ENCODE assay signal across 22 cellular contexts in the genomic region with DNA sequence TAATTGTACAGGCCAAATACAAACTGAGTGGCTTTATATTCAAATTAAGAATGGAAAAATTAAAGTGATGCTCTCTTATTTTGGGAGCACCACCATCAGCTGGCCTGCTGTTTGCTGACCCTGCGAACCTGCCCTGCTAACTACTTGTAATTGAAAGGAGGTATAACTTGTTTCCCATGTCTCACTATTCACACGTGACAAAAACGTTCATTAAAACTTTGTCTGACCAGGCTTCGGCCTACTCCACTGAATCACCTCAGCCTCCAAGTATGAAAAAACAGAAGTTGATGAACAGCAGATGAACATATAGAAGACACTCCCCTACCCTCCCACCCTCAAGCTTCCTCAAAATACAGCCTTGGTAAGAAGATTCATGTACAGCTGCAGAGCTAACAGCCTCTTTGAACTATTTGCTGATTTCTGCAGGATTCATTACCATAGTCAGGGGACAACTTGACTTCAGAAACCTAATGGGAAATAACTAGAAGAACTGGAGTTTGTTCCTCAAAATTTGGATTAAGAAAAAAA. TPM values are rescaled to one million over a fixed set of nuclear protein-coding genes. Genes with fewer than 3 reads are reported as not detected.
DNase-seq lines count a peak whose midpoint lies in the region; ATAC-seq and TF ChIP-seq lines count a peak whose summit lies in the region.
"Had no signal": no experiment of that assay in that cellular context is flagged by ENCODE, and none has a peak within 500 bp of the region (broad histone marks: within the 10 kb centered on the region; RNA-seq: fewer than 3 reads in every experiment).

No MANE protein-coding gene starts in this region.

- H3K27me3 ChIP-seq in lower lobe of right lung (ENCODE audit: low read depth) = no peaks in the 10 kb centered on the region
- H3K27me3 ChIP-seq: colonic mucosa, esophagus squamous epithelium, transverse colon had no signal

- POLR2A ChIA-PET in activated CD8-positive, alpha-beta T cell treated with anti-CD3 and anti-CD28 coated beads for 36 hours (lab: Charles Lee) = interaction anchor here (1.3 kb wide), 1 partner anchor 12 kb away, joined by 3 read pairs; no protein-coding TSS in a partner anchor
- POLR2A ChIA-PET in activated CD8-positive, alpha-beta T cell treated with anti-CD3 and anti-CD28 coated beads, Interleukin-2, amount 10 ng/mL, durations not matched to agents 7 days and 5 days (lab: Charles Lee) = no interaction called here

- TF ChIP-seq CTCF in activated CD8-positive, alpha-beta T cell treated with anti-CD3 and anti-CD28 coated beads for 36 hours (IDR thresholded peaks at IDR 0.05) = no peak
- no peak for TF ChIP-seq CTCF in lower lobe of right lung (IDR thresholded peaks at IDR 0.05)

- peak overlapping the region; percentile 43 for H3K27ac Mint-ChIP-seq in activated CD8-positive, alpha-beta T cell treated with anti-CD3 and anti-CD28 coated beads for 36 hours
- no peak overlapping the region for H3K27ac Mint-ChIP-seq in activated CD8-positive, alpha-beta T cell treated with anti-CD3 and anti-CD28 coated beads, Interleukin-2, amount 10 ng/mL, durations not matched to agents 7 days and 5 days
- H3K27ac Mint-ChIP-seq: endodermal cell had no signal

- no peaks in the 10 kb centered on the region for H3K9me3 ChIP-seq in lower lobe of right lung
- H3K9me3 ChIP-seq: colonic mucosa, esophagus squamous epithelium, transverse colon had no signal

- ATAC-seq in activated CD8-positive, alpha-beta T cell treated with anti-CD3 and anti-CD28 coated beads for 36 hours = no peak
- ATAC-seq in activated CD8-positive, alpha-beta T cell treated with anti-CD3 and anti-CD28 coated beads, Interleukin-2, amount 10 ng/mL, durations not matched to agents 7 days and 5 days = no peak
- ATAC-seq in lower lobe of right lung (peak; percentile 44 to 57), GM18868 (IDR thresholded peaks at IDR 0.05; ENCODE audit: unreplicated experiment) (no peak)

- no peak overlapping the region for H3K4me3 Mint-ChIP-seq in activated CD8-positive, alpha-beta T cell treated with anti-CD3 and anti-CD28 coated beads for 36 hours
- no peak overlapping the region for H3K4me3 Mint-ChIP-seq in activated CD8-positive, alpha-beta T cell treated with anti-CD3 and anti-CD28 coated beads, Interleukin-2, amount 10 ng/mL, durations not matched to agents 7 days and 5 days
- H3K4me3 Mint-ChIP-seq: endodermal cell, naive B cell had no signal

- DNase-seq in activated CD8-positive, alpha-beta T cell treated with anti-CD3 and anti-CD28 coated beads for 36 hours = no peak
- DNase-seq in activated CD8-positive, alpha-beta T cell treated with anti-CD3 and anti-CD28 coated beads, Interleukin-2, amount 10 ng/mL, durations not matched to agents 7 days and 5 days = no peak
- peak; percentile 88 to 92 for DNase-seq in Kasumi-1 (lab: John Stamatoyannopoulos, UW)
- peak; percentile 29 for DNase-seq in SKM-1 (lab: John Stamatoyannopoulos, UW; ENCODE audit: unreplicated experiment)
- DNase-seq in lower lobe of right lung = no peak
- no peak for DNase-seq in stimulated activated CD4-positive, alpha-beta T cell treated with anti-CD3 and anti-CD28 coated beads, Interleukin-2, amount 100 ng/mL, for 24 hours
- no peak for DNase-seq in hypothalamus (lab: John Stamatoyannopoulos, UW)
- DNase-seq: 8988T; activated CD8-positive, alpha-beta memory T cell treated with anti-CD3 and anti-CD28 coated beads, Interleukin-2, amount 50 U/mL, for 48 hours; activated effector memory CD4-positive, alpha-beta T cell treated with anti-CD3 and anti-CD28 coated beads, Interleukin-2, amount 50 U/mL, for 16 hours; colonic mucosa; endodermal cell; esophagus squamous epithelium; GOT3; kidney glomerular epithelial cell; naive B cell; NCI-H526; stimulated activated CD4-positive, alpha-beta T cell treated with anti-CD3 and anti-CD28 coated beads, Interleukin-12 subunit alpha, Interleukin-12 subunit beta, amount 100 ng/mL, for 4 hours; T-helper 1 cell; transverse colon had no signal

- H3K36me3 Mint-ChIP-seq in activated CD8-positive, alpha-beta T cell treated with anti-CD3 and anti-CD28 coated beads for 36 hours (ENCODE audit: low read depth) = peaks cover 36% of the 10 kb centered on the region
- H3K36me3 Mint-ChIP-seq in activated CD8-positive, alpha-beta T cell treated with anti-CD3 and anti-CD28 coated beads, Interleukin-2, amount 10 ng/mL, durations not matched to agents 7 days and 5 days (ENCODE audit: low read depth) = peaks cover 48% of the 10 kb centered on the region

- peaks cover 17% of the 10 kb centered on the region for H3K4me1 Mint-ChIP-seq in activated CD8-positive, alpha-beta T cell treated with anti-CD3 and anti-CD28 coated beads for 36 hours (ENCODE audit: low read depth)
- peaks cover 16% of the 10 kb centered on the region for H3K4me1 Mint-ChIP-seq in activated CD8-positive, alpha-beta T cell treated with anti-CD3 and anti-CD28 coated beads, Interleukin-2, amount 10 ng/mL, durations not matched to agents 7 days and 5 days (ENCODE audit: low read depth)
- H3K4me1 Mint-ChIP-seq: endodermal cell had no signal

- no peak overlapping the region for H3K4me3 ChIP-seq in lower lobe of right lung
- H3K4me3 ChIP-seq: colonic mucosa, esophagus squamous epithelium, transverse colon had no signal

- peaks cover 88% of the 10 kb centered on the region for H3K36me3 ChIP-seq in lower lobe of right lung
- H3K36me3 ChIP-seq: colonic mucosa had no signal

- no peaks in the 10 kb centered on the region for H3K9me3 Mint-ChIP-seq in activated CD8-positive, alpha-beta T cell treated with anti-CD3 and anti-CD28 coated beads for 36 hours
- H3K9me3 Mint-ChIP-seq in activated CD8-positive, alpha-beta T cell treated with anti-CD3 and anti-CD28 coated beads, Interleukin-2, amount 10 ng/mL, durations not matched to agents 7 days and 5 days (ENCODE audit: insufficient read depth) = no peaks in the 10 kb centered on the region
- H3K9me3 Mint-ChIP-seq: endodermal cell, naive B cell had no signal

- CTCF ChIA-PET in activated CD8-positive, alpha-beta T cell treated with anti-CD3 and anti-CD28 coated beads for 36 hours (lab: Charles Lee) = interaction anchor here (1.0 to 1.3 kb wide), 2 partner anchors 33 to 97 kb away, joined by 3 read pairs; no protein-coding TSS in a partner anchor
- CTCF ChIA-PET in activated CD8-positive, alpha-beta T cell treated with anti-CD3 and anti-CD28 coated beads, Interleukin-2, amount 10 ng/mL, durations not matched to agents 7 days and 5 days (lab: Charles Lee) = interaction anchor here (0.8 kb wide), 1 partner anchor 19 kb away, joined by 3 read pairs; no protein-coding TSS in a partner anchor

- no peaks in the 10 kb centered on the region for H3K27me3 Mint-ChIP-seq in activated CD8-positive, alpha-beta T cell treated with anti-CD3 and anti-CD28 coated beads for 36 hours
- H3K27me3 Mint-ChIP-seq in activated CD8-positive, alpha-beta T cell treated with anti-CD3 and anti-CD28 coated beads, Interleukin-2, amount 10 ng/mL, durations not matched to agents 7 days and 5 days (ENCODE audit: low read depth) = no peaks in the 10 kb centered on the region
- H3K27me3 Mint-ChIP-seq: naive B cell had no signal

- H3K4me1 ChIP-seq in lower lobe of right lung = peaks cover 5% of the 10 kb centered on the region
- H3K4me1 ChIP-seq: colonic mucosa had no signal

- intact Hi-C loops in activated CD8-positive, alpha-beta T cell treated with anti-CD3 and anti-CD28 coated beads for 36 hours (cut with micrococcal nuclease) = no loop called here
- intact Hi-C loops in lower lobe of right lung (cut with DNase I) = no loop called here

- no peak overlapping the region for H3K27ac ChIP-seq in lower lobe of right lung
- H3K27ac ChIP-seq: colonic mucosa, esophagus squamous epithelium, transverse colon, VCaP had no signal

RNA-seq across cellular contexts. Expression of a gene that starts 10.6 kb away (rescaled TPM):
- 10 to 100 TPM; 20.8 to 20.9 TPM for total RNA-seq in activated CD8-positive, alpha-beta T cell treated with anti-CD3 and anti-CD28 coated beads for 36 hours
- 10 to 100 TPM; 30.7 to 30.8 TPM for total RNA-seq in activated CD8-positive, alpha-beta T cell treated with anti-CD3 and anti-CD28 coated beads, Interleukin-2, amount 10 ng/mL, durations not matched to agents 7 days and 5 days
- total RNA-seq in lower lobe of right lung = 24.3 TPM

RNA-seq across cellular contexts. Expression of a gene that starts 16.6 kb away (rescaled TPM):
- 100 to 1,000 TPM; 107 to 109 TPM for total RNA-seq in activated CD8-positive, alpha-beta T cell treated with anti-CD3 and anti-CD28 coated beads for 36 hours
- total RNA-seq in activated CD8-positive, alpha-beta T cell treated with anti-CD3 and anti-CD28 coated beads, Interleukin-2, amount 10 ng/mL, durations not matched to agents 7 days and 5 days = 100 to 1,000 TPM; 136 to 140 TPM
- total RNA-seq in lower lobe of right lung = 59.8 TPM

Comparison
In these comparisons a context has a peak if more than half of its experiments do, and no peak if none do; other contexts are left out.
1. ATAC-seq: peak in lower lobe of right lung (2 of 2); none in activated CD8-positive, alpha-beta T cell treated with anti-CD3 and anti-CD28 coated beads for 36 hours (single experiment), activated CD8-positive, alpha-beta T cell treated with anti-CD3 and anti-CD28 coated beads, Interleukin-2, amount 10 ng/mL, durations not matched to agents 7 days and 5 days (single experiment) and GM18868 (single experiment).
2. DNase-seq: peak in Kasumi-1 (2 of 2) and SKM-1 (single experiment); none in activated CD8-positive, alpha-beta T cell treated with anti-CD3 and anti-CD28 coated beads for 36 hours (single experiment), activated CD8-positive, alpha-beta T cell treated with anti-CD3 and anti-CD28 coated beads, Interleukin-2, amount 10 ng/mL, durations not matched to agents 7 days and 5 days (single experiment), lower lobe of right lung (single experiment), stimulated activated CD4-positive, alpha-beta T cell treated with anti-CD3 and anti-CD28 coated beads, Interleukin-2, amount 100 ng/mL, for 24 hours (0 of 2) and hypothalamus (0 of 51).